25 cellular contexts compared by ENCODE assay signal in genomic region chr17:79051306-79051705, GRCh38. TPM values are rescaled to one million over a fixed set of nuclear protein-coding genes. Genes with fewer than 3 reads are reported as not detected.
DNase-seq lines count a peak whose midpoint lies in the region; ATAC-seq, FAIRE-seq and TF ChIP-seq lines count a peak whose summit lies in the region.
"Had no signal": no experiment of that assay in that cellular context is flagged by ENCODE, and none has a peak within 500 bp of the region (broad histone marks: within the 10 kb centered on the region; RNA-seq: fewer than 3 reads in every experiment).

No MANE protein-coding gene starts in this region.

- in situ Hi-C loops in K562 (cut with MboI), result loop anchor here (25.0 kb wide), 1 partner anchor 336 kb away; no protein-coding TSS in a partner anchor

- TF ChIP-seq EP300 in K562 (IDR thresholded peaks at IDR 0.05; ENCODE audit: low read length), result no peak

- TF ChIP-seq CTCF in natural killer cell (IDR thresholded peaks at IDR 0.05) (no peak), K562 (IDR thresholded peaks at IDR 0.05 in 2 of 3, conservative IDR thresholded peaks at IDR 0.05 in 1 of 3; ENCODE audit: insufficient read depth in 2 of 3, low read depth in 1 of 3, low read length in 3 of 3) (no peak), osteoblast (IDR thresholded peaks at IDR 0.05; ENCODE audit: extremely low read depth, low read depth, low read length) (no peak)

- H3K4me3 ChIP-seq in K562 (no peak overlapping the region), osteoblast (ENCODE audit: insufficient read depth, low read length) (no peak overlapping the region)

- POLR2A ChIA-PET in K562 (lab: Yijun Ruan, JAX), result no interaction called here

- no peak for FAIRE-seq in K562 (lab: Jason Lieb, UNC)
- FAIRE-seq: GM12892 had no signal

- H3K27me3 Mint-ChIP-seq in natural killer cell treated with Interleukin-12 subunit alpha and Interleukin-12 subunit beta and Interleukin-15 and Interleukin-18, amount 100 ng/mL, for 72 hours, result peaks cover 4 to 6% of the 10 kb centered on the region in 2 donors
- peaks cover 7 to 12% of the 10 kb centered on the region in 2 donors for H3K27me3 Mint-ChIP-seq in natural killer cell (ENCODE audit: low read depth in 2 of 2)

- TF ChIP-seq POLR2A in K562 (conservative IDR thresholded peaks at IDR 0.05), result no peak

- H4K20me1 ChIP-seq in K562 (replicated peaks; ENCODE audit: control insufficient read depth, insufficient read depth, low read length) (0 out of 2 replicates have a peak, but pooled peaks cover 6% of the 10 kb centered on the region), osteoblast (ENCODE audit: insufficient read depth, low read length) (no peaks in the 10 kb centered on the region)

- no peak overlapping the region for H3K27ac Mint-ChIP-seq in natural killer cell treated with Interleukin-12 subunit alpha and Interleukin-12 subunit beta and Interleukin-15 and Interleukin-18, amount 100 ng/mL, for 72 hours
- H3K27ac Mint-ChIP-seq in natural killer cell, result no peak overlapping the region
- H3K27ac Mint-ChIP-seq: CD14-positive monocyte; CD8-positive, alpha-beta memory T cell had no signal

- 4% methylated on average over 6 of the region's 6 CpGs for WGBS in K562 (ENCODE audit: insufficient coverage, low coverage, missing lambda C conversion rate)

- intact Hi-C loops in natural killer cell (cut with micrococcal nuclease), result no loop called here
- intact Hi-C loops in K562 (cut with micrococcal nuclease), result no loop called here

- H3K4me2 ChIP-seq in K562 (ENCODE audit: insufficient read depth, low read length) (no peak overlapping the region), osteoblast (ENCODE audit: insufficient read depth, low read length) (no peak overlapping the region)
- H3K4me2 ChIP-seq: KMS-11 had no signal

- peaks cover 11% of the 10 kb centered on the region for H3K36me3 Mint-ChIP-seq in natural killer cell treated with Interleukin-12 subunit alpha and Interleukin-12 subunit beta and Interleukin-15 and Interleukin-18, amount 100 ng/mL, for 72 hours
- peaks cover 7% of the 10 kb centered on the region for H3K36me3 Mint-ChIP-seq in natural killer cell
- H3K36me3 Mint-ChIP-seq: CD14-positive monocyte had no signal

- H3K9me3 Mint-ChIP-seq in natural killer cell treated with Interleukin-12 subunit alpha and Interleukin-12 subunit beta and Interleukin-15 and Interleukin-18, amount 100 ng/mL, for 72 hours, result no peaks in the 10 kb centered on the region
- peaks cover 0 to 4% of the 10 kb centered on the region in 2 donors for H3K9me3 Mint-ChIP-seq in natural killer cell

- H3K4me3 Mint-ChIP-seq in natural killer cell treated with Interleukin-12 subunit alpha and Interleukin-12 subunit beta and Interleukin-15 and Interleukin-18, amount 100 ng/mL, for 72 hours, result no peak overlapping the region
- no peak overlapping the region for H3K4me3 Mint-ChIP-seq in natural killer cell
- H3K4me3 Mint-ChIP-seq: CD14-positive monocyte; CD8-positive, alpha-beta memory T cell had no signal

- H3K4me1 ChIP-seq in K562 (replicated peaks in 1 of 2; ENCODE audit: control insufficient read depth in 2 of 2, insufficient read depth in 2 of 2, low read length in 2 of 2) (peaks cover 0 to 14% of the 10 kb centered on the region in 2 experiments; a peak in 2 of 5 replicates), osteoblast (ENCODE audit: insufficient read depth, low read length) (peaks cover 10% of the 10 kb centered on the region)

- H3K36me3 ChIP-seq in K562 (ENCODE audit: control insufficient read depth, insufficient read depth, low read length) (no peaks in the 10 kb centered on the region), osteoblast (ENCODE audit: insufficient read depth, low read length) (no peaks in the 10 kb centered on the region)
- H3K36me3 ChIP-seq: BE2C had no signal

- H3K27ac ChIP-seq in K562 (ENCODE audit: extremely low read depth, low read depth, low read length), result no peak overlapping the region
- no peak overlapping the region for H3K27ac ChIP-seq in osteoblast (ENCODE audit: low read depth, low read length)
- H3K27ac ChIP-seq: 22Rv1, KMS-11 had no signal

- H3K27me3 ChIP-seq in K562 (ENCODE audit: control insufficient read depth in 2 of 2, insufficient read depth in 2 of 2, low read length in 2 of 2) (peaks cover 28 to 48% of the 10 kb centered on the region in 2 experiments; a peak in 4 of 5 replicates), osteoblast (ENCODE audit: insufficient read depth, low read length) (peaks cover 14% of the 10 kb centered on the region)

- ATAC-seq in natural killer cell treated with Interleukin-12 subunit alpha and Interleukin-12 subunit beta and Interleukin-15 and Interleukin-18, amount 100 ng/mL, for 72 hours, result no peak
- ATAC-seq in natural killer cell (no peak), K562 (no peak)
- ATAC-seq: PC-3 had no signal

- H2AFZ ChIP-seq in K562 (ENCODE audit: low read depth, low read length) (no peak overlapping the region), osteoblast (ENCODE audit: low read length) (no peak overlapping the region)

- H3K9me1 ChIP-seq in K562 (ENCODE audit: control insufficient read depth, insufficient read depth, low read length), result no peaks in the 10 kb centered on the region

- peak; percentile 31 for DNase-seq in natural killer cell treated with Interleukin-12 subunit alpha and Interleukin-12 subunit beta and Interleukin-15 and Interleukin-18, amount 100 ng/mL, for 72 hours (ENCODE audit: low spot score)
- DNase-seq in natural killer cell (no peak), K562 (ENCODE audit: extremely low read depth in 1 of 4, low spot score in 3 of 4) (no peak), osteoblast (ENCODE audit: insufficient read length, low spot score, missing footprints) (peak; percentile 83), SKM-1 (lab: John Stamatoyannopoulos, UW; ENCODE audit: unreplicated experiment) (no peak), NCI-H510A treated with DMSO at 0.1 percent for 48 hours (lab: John Stamatoyannopoulos, UW) (no peak), NCI-H1105 treated with DMSO at 0.1 percent for 48 hours (lab: John Stamatoyannopoulos, UW) (no peak), NCI-H82 treated with DMSO at 0.1 percent for 48 hours (lab: John Stamatoyannopoulos, UW; ENCODE audit: unreplicated experiment) (no peak)
- DNase-seq: ACHN; BE2C; CD8-positive, alpha-beta memory T cell; DMS79 treated with DMSO at 0.1 percent for 48 hours; H7; MM.1S; NCI-H1417 treated with DMSO at 0.1 percent for 48 hours; NCI-H1694 treated with DMSO at 0.1 percent for 48 hours; NCI-H2081; NCI-H2227 treated with DMSO at 0.1 percent for 48 hours; NCI-H510A; NCI-H748 treated with DMSO at 0.1 percent for 48 hours; PC-3 had no signal

- H3K9ac ChIP-seq in K562 (ENCODE audit: insufficient read depth in 1 of 2, low read depth in 2 of 2, low read length in 2 of 2), result no peak overlapping the region
- H3K9ac ChIP-seq: KMS-11 had no signal

- CTCF ChIA-PET in K562 (lab: Yijun Ruan, JAX; ENCODE audit: low intra/inter-chr PET ratio), result no interaction called here

- H3K4me1 Mint-ChIP-seq in natural killer cell treated with Interleukin-12 subunit alpha and Interleukin-12 subunit beta and Interleukin-15 and Interleukin-18, amount 100 ng/mL, for 72 hours (ENCODE audit: low read depth in 2 of 2), result peaks cover 0 to 1% of the 10 kb centered on the region in 2 donors
- H3K4me1 Mint-ChIP-seq in natural killer cell, result peaks cover 0 to 1% of the 10 kb centered on the region in 2 donors
- H3K4me1 Mint-ChIP-seq: CD8-positive, alpha-beta memory T cell had no signal

- no peak for TF ChIP-seq RAD21 in K562 (CRISPR knock-in tag; conservative IDR thresholded peaks at IDR 0.05 in 1 of 2, IDR thresholded peaks at IDR 0.05 in 1 of 2)

- no peaks in the 10 kb centered on the region for H3K9me3 ChIP-seq in K562 (replicated peaks; ENCODE audit: control insufficient read depth, insufficient read depth, low read depth, low read length)
- H3K9me3 ChIP-seq in osteoblast (ENCODE audit: low read depth, low read length), result no peaks in the 10 kb centered on the region
- H3K9me3 ChIP-seq: BE2C had no signal

- no TSS peak for BruUV-seq in K562 (replicated peaks; lab: Mats Ljungman, UMichigan)

- no peaks in the 10 kb centered on the region for H3K79me2 ChIP-seq in K562 (ENCODE audit: control insufficient read depth, insufficient read depth, low read length)
- no peaks in the 10 kb centered on the region for H3K79me2 ChIP-seq in osteoblast (ENCODE audit: insufficient read depth, low read length)

RNA-seq across cellular contexts. Expression of gene ENGASE, which starts 23.3 kb away (rescaled TPM):
- 10 to 100 TPM; 37.2 to 54.2 TPM for total RNA-seq in natural killer cell treated with Interleukin-12 subunit alpha and Interleukin-12 subunit beta and Interleukin-15 and Interleukin-18, amount 100 ng/mL, for 72 hours
- total RNA-seq in natural killer cell (10 to 100 TPM; 56.0 to 86.4 (median 56.9) TPM), K562 (2014; rRNA removed) (14.0 and 17.2 TPM in 2 replicates), K562 (2014; rRNA removed; fragmentation: Illumina TruSeq; extraction: Trizol) (6.5 and 9.1 TPM in 2 replicates), K562 (2015; rRNA removed; fragmentation: Illumina TruSeq; extraction: Trizol) (11.2 and 13.6 TPM in 2 replicates), K562 (2021) (32.3 and 45.5 TPM in 2 replicates), osteoblast (11.8 and 14.5 TPM in 2 replicates)
- 111 and 287 TPM in 2 replicates for total RNA-seq in K562 (2011; cell fraction: chromatin; rRNA removed; ENCODE audit: low replicate concordance)
- 149 and 158 TPM in 2 replicates for total RNA-seq in K562 (2011; cell fraction: nucleolus; rRNA removed)
- total RNA-seq in K562 (2011; cell fraction: nucleoplasm; rRNA removed), result 121 and 125 TPM in 2 replicates
- polyA plus RNA-seq in K562 (2011; rRNA removed) (16.4 and 22.8 TPM in 2 replicates), K562 (2014; fragmentation: Illumina TruSeq; extraction: Trizol) (13.9 and 15.2 TPM in 2 replicates), K562 (2014; fragmentation: Nextera tagmentation; extraction: Ambion mirVana) (under 1 TPM; 0.06 to 0.14 TPM), K562 (2014; rRNA removed) (36.5 and 42.5 TPM in 2 replicates)
- 7.9 and 11.1 TPM in 2 replicates for polyA plus RNA-seq in K562 (2011; cell fraction: cytosol; rRNA removed)
- polyA plus RNA-seq in K562 (2011; cell fraction: nucleus; rRNA removed), result 246 and 319 TPM in 2 replicates
- 25.6 and 37.4 TPM in 2 replicates for polyA plus RNA-seq in K562 (2012)
- 6.3 and 9.9 TPM in 2 replicates for polyA minus RNA-seq in K562 (2011; rRNA and poly(A)+ RNA removed)
- polyA minus RNA-seq in K562 (2011; cell fraction: cytosol; rRNA and poly(A)+ RNA removed), result 5.7 and 13.2 TPM in 2 replicates
- 49.8 and 50.9 TPM in 2 replicates for polyA minus RNA-seq in K562 (2011; cell fraction: nucleus; rRNA and poly(A)+ RNA removed)

RNA-seq across cellular contexts. Expression of gene C1QTNF1, which starts 27.3 kb away (rescaled TPM):
- total RNA-seq in natural killer cell treated with Interleukin-12 subunit alpha and Interleukin-12 subunit beta and Interleukin-15 and Interleukin-18, amount 100 ng/mL, for 72 hours, result not detected
- total RNA-seq in natural killer cell (under 1 TPM in 2 of 3 donors, not detected in 1; 0.20 to 0.28 TPM), K562 (2014; rRNA removed) (not detected in 2 replicates), K562 (2014; rRNA removed; fragmentation: Illumina TruSeq; extraction: Trizol) (not detected in 2 replicates), K562 (2015; rRNA removed; fragmentation: Illumina TruSeq; extraction: Trizol) (not detected in 2 replicates), K562 (2021) (0.09 and 0.22 TPM in 2 replicates), osteoblast (13.8 and 14.4 TPM in 2 replicates)
- not detected in 2 replicates for total RNA-seq in K562 (2011; cell fraction: chromatin; rRNA removed; ENCODE audit: low replicate concordance)
- total RNA-seq in K562 (2011; cell fraction: nucleolus; rRNA removed), result not detected in 2 replicates
- total RNA-seq in K562 (2011; cell fraction: nucleoplasm; rRNA removed), result not detected in 2 replicates
- polyA plus RNA-seq in K562 (2011; rRNA removed) (not detected in 2 replicates), K562 (2014; fragmentation: Illumina TruSeq; extraction: Trizol) (not detected in 2 replicates), K562 (2014; fragmentation: Nextera tagmentation; extraction: Ambion mirVana) (not detected), K562 (2014; rRNA removed) (not detected in 2 replicates)
- polyA plus RNA-seq in K562 (2011; cell fraction: cytosol; rRNA removed), result not detected in 2 replicates
- polyA plus RNA-seq in K562 (2011; cell fraction: nucleus; rRNA removed), result not detected in 2 replicates
- polyA plus RNA-seq in K562 (2012), result not detected in 2 replicates
- polyA minus RNA-seq in K562 (2011; rRNA and poly(A)+ RNA removed), result not detected in 2 replicates
- polyA minus RNA-seq in K562 (2011; cell fraction: cytosol; rRNA and poly(A)+ RNA removed), result not detected in 2 replicates
- not detected in 2 replicates for polyA minus RNA-seq in K562 (2011; cell fraction: nucleus; rRNA and poly(A)+ RNA removed)
- polyA plus RNA-seq: CD14-positive monocyte; CD8-positive, alpha-beta memory T cell had no signal

RNA-seq across cellular contexts. Expression of gene CANT1, which starts 41.7 kb away (rescaled TPM):
- 10 to 100 TPM; 65.7 to 72.3 TPM for total RNA-seq in natural killer cell treated with Interleukin-12 subunit alpha and Interleukin-12 subunit beta and Interleukin-15 and Interleukin-18, amount 100 ng/mL, for 72 hours
- total RNA-seq in natural killer cell (10 to 100 TPM; 40.0 to 58.8 (median 53.4) TPM), K562 (2014; rRNA removed) (25.7 and 30.6 TPM in 2 replicates), K562 (2014; rRNA removed; fragmentation: Illumina TruSeq; extraction: Trizol) (12.6 and 13.9 TPM in 2 replicates), K562 (2015; rRNA removed; fragmentation: Illumina TruSeq; extraction: Trizol) (21.6 and 23.9 TPM in 2 replicates), K562 (2021) (66.4 and 68.4 TPM in 2 replicates), osteoblast (49.2 and 51.3 TPM in 2 replicates)
- 43.0 and 99.3 TPM in 2 replicates for total RNA-seq in K562 (2011; cell fraction: chromatin; rRNA removed; ENCODE audit: low replicate concordance)
- total RNA-seq in K562 (2011; cell fraction: nucleolus; rRNA removed), result 96.1 and 114 TPM in 2 replicates
- total RNA-seq in K562 (2011; cell fraction: nucleoplasm; rRNA removed), result 74.2 and 76.3 TPM in 2 replicates
- polyA plus RNA-seq in K562 (2011; rRNA removed) (22.5 and 27.2 TPM in 2 replicates), K562 (2014; fragmentation: Illumina TruSeq; extraction: Trizol) (25.8 and 29.2 TPM in 2 replicates), K562 (2014; fragmentation: Nextera tagmentation; extraction: Ambion mirVana) (1 to 10 TPM; 2.7 to 2.9 TPM), K562 (2014; rRNA removed) (24.9 and 25.2 TPM in 2 replicates)
- polyA plus RNA-seq in K562 (2011; cell fraction: cytosol; rRNA removed), result 22.3 and 42.0 TPM in 2 replicates
- polyA plus RNA-seq in K562 (2011; cell fraction: nucleus; rRNA removed), result 19.9 and 27.7 TPM in 2 replicates
- 50.7 and 73.7 TPM in 2 replicates for polyA plus RNA-seq in K562 (2012)
- 26.4 and 26.9 TPM in 2 replicates for polyA minus RNA-seq in K562 (2011; rRNA and poly(A)+ RNA removed)
- 29.2 and 54.9 TPM in 2 replicates for polyA minus RNA-seq in K562 (2011; cell fraction: cytosol; rRNA and poly(A)+ RNA removed)
- 12.3 and 17.8 TPM in 2 replicates for polyA minus RNA-seq in K562 (2011; cell fraction: nucleus; rRNA and poly(A)+ RNA removed)

Comparison
In these comparisons a context has a peak if more than half of its experiments do, and no peak if none do; other contexts are left out.
1. DNase-seq: peak in natural killer cell treated with Interleukin-12 subunit alpha and Interleukin-12 subunit beta and Interleukin-15 and Interleukin-18, amount 100 ng/mL, for 72 hours (single experiment) and osteoblast (single experiment); none in natural killer cell (single experiment), K562 (0 of 4), SKM-1 (single experiment), NCI-H510A treated with DMSO at 0.1 percent for 48 hours (single experiment), NCI-H1105 treated with DMSO at 0.1 percent for 48 hours (single experiment) and NCI-H82 treated with DMSO at 0.1 percent for 48 hours (single experiment).
2. RNA of gene C1QTNF1, which starts 27.3 kb away (total RNA-seq): 13.8 to 14.4 TPM in osteoblast; 0.20 to 0.28 TPM in natural killer cell, not detected in natural killer cell treated with Interleukin-12 subunit alpha and Interleukin-12 subunit beta and Interleukin-15 and Interleukin-18, amount 100 ng/mL, for 72 hours and 0.09 to 0.22 TPM in K562; every median in the first group is over 10 times any median in the second.